ENCODE assay signal across 35 cellular contexts in genomic region chr18:33074125-33074524, GRCh38.
"Had no signal": no experiment of that assay in that cellular context is flagged by ENCODE, and none has a peak within 500 bp of the region (broad histone marks: within the 10 kb centered on the region; RNA-seq: fewer than 3 reads in every experiment).

No MANE protein-coding gene starts in this region.

- H3K4me2 ChIP-seq: KMS-11 had no signal

- H3K36me3 ChIP-seq: MG63 had no signal

- H3K9me3 ChIP-seq: MG63 had no signal

- H3K27ac ChIP-seq: KMS-11 had no signal

- H3K27me3 ChIP-seq: MG63 had no signal

- H3K9ac ChIP-seq: KMS-11 had no signal

- DNase-seq: Karpas-422, Kasumi-1, MG63, MM.1S, MV-4-11, NCI-H1048, NCI-H1092, NCI-H1092 treated with DMSO at 0.1 percent for 48 hours, NCI-H1105, NCI-H1105 treated with DMSO at 0.1 percent for 48 hours, NCI-H1417, NCI-H1417 treated with DMSO at 0.1 percent for 48 hours, NCI-H1436, NCI-H1436 treated with DMSO at 0.1 percent for 48 hours, NCI-H146, NCI-H1694, NCI-H1694 treated with DMSO at 0.1 percent for 48 hours, NCI-H187, NCI-H187 treated with DMSO at 0.1 percent for 48 hours, NCI-H1930, NCI-H2029, NCI-H2029 treated with DMSO at 0.1 percent for 48 hours, NCI-H2081, NCI-H2081 treated with DMSO at 0.1 percent for 48 hours, NCI-H2107, NCI-H2171, NCI-H2171 treated with DMSO at 0.1 percent for 48 hours, NCI-H2227 treated with DMSO at 0.1 percent for 48 hours, NCI-H226, NCI-H345, NCI-H446, NCI-H510A, NCI-H510A treated with DMSO at 0.1 percent for 48 hours, NCI-H524 had no signal

- H3K4me3 ChIP-seq: MG63 had no signal
